Comparison of ENCODE assay signal across 8 cellular contexts in the genomic region with DNA sequence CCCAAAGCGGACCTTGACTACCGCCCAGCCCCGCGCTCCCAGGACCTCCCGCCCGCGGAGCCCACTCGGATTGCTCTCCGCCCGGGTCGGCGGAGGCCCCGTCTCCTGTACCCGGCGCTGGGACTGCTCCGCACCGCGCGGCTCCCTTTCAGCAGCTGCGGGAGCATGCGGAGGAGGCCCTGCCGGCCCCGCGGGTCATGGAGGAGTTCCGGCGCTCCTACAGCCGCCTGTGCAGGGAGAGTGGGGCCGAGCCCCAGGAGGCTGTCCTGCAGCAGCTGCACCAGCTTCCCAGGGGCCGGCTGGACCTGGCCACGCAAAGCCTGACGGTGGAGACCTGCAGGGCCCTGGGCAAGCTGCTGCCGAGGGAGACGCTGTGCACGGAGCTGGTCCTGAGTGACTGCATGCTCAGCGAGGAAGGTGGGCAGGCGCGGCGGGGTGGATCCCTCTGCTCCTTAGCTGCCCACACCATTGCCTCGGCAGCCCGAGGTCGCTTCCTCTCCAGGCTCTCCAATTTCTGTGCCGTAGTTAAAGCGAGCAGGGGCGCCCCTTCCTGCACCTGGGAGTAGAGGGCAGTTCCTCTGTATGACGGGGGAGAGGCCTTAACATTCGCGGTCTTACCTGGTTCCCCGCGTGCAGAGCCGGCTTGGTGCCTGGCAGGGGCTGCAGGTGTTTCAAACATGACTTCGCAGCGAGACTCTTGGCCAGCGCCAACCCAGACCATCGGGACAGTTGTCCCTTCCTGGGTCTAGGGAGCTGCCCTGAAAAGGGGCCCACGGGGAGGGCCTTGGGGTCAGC. TPM values are rescaled to one million over a fixed set of nuclear protein-coding genes. Genes with fewer than 3 reads are reported as not detected.
DNase-seq lines count a peak whose midpoint lies in the region; ATAC-seq, FAIRE-seq and TF ChIP-seq lines count a peak whose summit lies in the region.

No MANE protein-coding gene starts in this region.

- CTCF ChIA-PET in H1 (lab: Charles Lee; ENCODE audit: partially characterized antibody): interaction anchor here (1.1 to 2.0 kb wide), 4 partner anchors 26 to 96 kb away, joined by 3 to 5 read pairs (median 4); partner anchors contain the start of gene MAFG

- H2BK20ac ChIP-seq in H1 (ENCODE audit: low read length): no peak overlapping the region

- peak overlapping the region in 1 of 2 donors; percentile 92 for H3K27ac Mint-ChIP-seq in natural killer cell

- peaks cover 12% of the 10 kb centered on the region for H3K23me2 ChIP-seq in H1 (ENCODE audit: low read depth, low read length)

- H3K79me2 ChIP-seq in H1 (ENCODE audit: control insufficient read depth in 1 of 2, insufficient read depth in 2 of 2, low read length in 2 of 2): peaks cover 0 to 12% of the 10 kb centered on the region in 2 experiments; a peak in 1 of 4 replicates

- WGBS in H1 (ENCODE audit: extremely low coverage in 1 of 2, insufficient coverage in 1 of 2, insufficient read length in 1 of 2, insufficient replicate concordance in 2 of 2, low coverage in 1 of 2, low lambda C conversion rate in 2 of 2, missing lambda C conversion rate in 1 of 2), 2 experiments: 11% methylated on average over 24 of the region's 55 CpGs; no CpG with 5 or more reads in 1 of the 2 experiments

- H2BK5ac ChIP-seq in H1 (ENCODE audit: low read depth, low read length): peak overlapping the region; percentile 10; the same call in 1 of the 2 replicates

- peaks cover 4% of the 10 kb centered on the region; the same call in 1 of the 2 replicates for H3K79me1 ChIP-seq in H1 (ENCODE audit: low read depth, low read length)

- peak overlapping the region; percentile 77 for H3K4me3 Mint-ChIP-seq in natural killer cell

- intact Hi-C loops in natural killer cell (cut with micrococcal nuclease): loop anchor here (1.0 to 2.0 kb wide), 2 partner anchors 14 to 75 kb away; partner anchors contain the start of genes DCXR and FASN

- peaks cover 7 to 34% of the 10 kb centered on the region in 2 donors for H3K4me1 Mint-ChIP-seq in natural killer cell

- H3K18ac ChIP-seq in H1 (ENCODE audit: extremely low read depth, low read length): peak overlapping the region; percentile 71

- no peaks in the 10 kb centered on the region for H3K9me3 Mint-ChIP-seq in natural killer cell

- H3K36me3 Mint-ChIP-seq in natural killer cell: no peaks in the 10 kb centered on the region

- peak; percentile 3 for ATAC-seq in HG02870 (IDR thresholded peaks at IDR 0.05; ENCODE audit: unreplicated experiment)
- no peak for ATAC-seq in natural killer cell
- ATAC-seq in HG03457 (IDR thresholded peaks at IDR 0.05; ENCODE audit: unreplicated experiment): no peak
- ATAC-seq in HG02623 (IDR thresholded peaks at IDR 0.05; ENCODE audit: unreplicated experiment): no peak

- no peak overlapping the region for H3K27ac ChIP-seq in H1 (ENCODE audit: low read depth, low read length)

- H3K27me3 Mint-ChIP-seq in natural killer cell (ENCODE audit: low read depth in 2 of 2): no peaks in the 10 kb centered on the region

- no peak overlapping the region for H2BK12ac ChIP-seq in H1 (ENCODE audit: low read depth, low read length)

- FAIRE-seq in H1 (lab: Jason Lieb, UNC): no peak

- POLR2A ChIA-PET in H1 (lab: Charles Lee; ENCODE audit: partially characterized antibody): interaction anchor here (0.5 to 4.3 kb wide), 11 partner anchors 8 to 357 kb away, joined by 3 to 22 read pairs (median 5); partner anchors contain the start of genes ASPSCR1, CCDC137, DCXR and FASN

- TF ChIP-seq RAD21 in H1 (IDR thresholded peaks at IDR 0.05 in 1 of 2, conservative IDR thresholded peaks at IDR 0.05 in 1 of 2; ENCODE audit: low read depth in 2 of 2, low read length in 2 of 2): no peak

- peak overlapping the region; percentile 85 to 96 for H3K4me2 ChIP-seq in H1 (ENCODE audit: insufficient read depth in 1 of 2, low read depth in 2 of 2, low read length in 2 of 2)

- TF ChIP-seq CTCF in H1 (IDR thresholded peaks at IDR 0.05; ENCODE audit: control extremely low read depth in 1 of 3, insufficient read depth in 1 of 3, low read depth in 1 of 3, low read length in 3 of 3) (no peak), natural killer cell (IDR thresholded peaks at IDR 0.05) (no peak)

- H2AK5ac ChIP-seq in H1 (ENCODE audit: low read depth, low read length): no peak overlapping the region

- TF ChIP-seq POLR2A in Raji (IDR thresholded peaks at IDR 0.05; ENCODE audit: insufficient read depth, low read depth, low read length) (peak; percentile 43), H1 (IDR thresholded peaks at IDR 0.05; ENCODE audit: control extremely low read depth in 1 of 2, low read depth in 2 of 2, low read length in 2 of 2) (no peak)

- TF ChIP-seq EP300 in H1 (IDR thresholded peaks at IDR 0.05; ENCODE audit: borderline replicate concordance in 1 of 2, low read depth in 2 of 2, low read length in 2 of 2): no peak

- no peak overlapping the region for H3K14ac ChIP-seq in H1 (ENCODE audit: insufficient read length)

- H4K5ac ChIP-seq in H1 (ENCODE audit: insufficient read length, low read depth, low read length): no peak overlapping the region

- H2AFZ ChIP-seq in H1 (ENCODE audit: low read length): no peak overlapping the region

- peak overlapping the region; percentile 64 to 86 (median 68) for H3K4me3 ChIP-seq in H1 (ENCODE audit: extremely low read depth in 1 of 4, insufficient read depth in 2 of 4, low read depth in 3 of 4, low read length in 4 of 4)

- H4K20me1 ChIP-seq in H1 (replicated peaks in 1 of 2; ENCODE audit: control insufficient read depth in 1 of 2, insufficient read depth in 2 of 2, low read length in 2 of 2): peaks cover 7 to 14% of the 10 kb centered on the region in 2 experiments

- no peaks in the 10 kb centered on the region for H3K9me3 ChIP-seq in H1 (ENCODE audit: insufficient read depth in 2 of 2, low read depth in 1 of 2, low read length in 1 of 2)

- H3K23ac ChIP-seq in H1 (ENCODE audit: insufficient read length): no peak overlapping the region

- peaks cover 0 to 14% (median 8%) of the 10 kb centered on the region in 4 experiments; a peak in 5 of 7 replicates for H3K4me1 ChIP-seq in H1 (replicated peaks in 1 of 4; ENCODE audit: control insufficient read depth in 3 of 4, insufficient read depth in 4 of 4, low read length in 3 of 4)

- peak; percentile 12 for DNase-seq in activated T-cell treated with anti-CD3 and anti-CD28 coated beads for 24 hours (ENCODE audit: low read depth)
- no peak for DNase-seq in activated T-cell treated with anti-CD3 and anti-CD28 coated beads for 4 hours
- no peak for DNase-seq in H1 (ENCODE audit: low read depth in 1 of 2, low spot score in 2 of 2)
- DNase-seq in natural killer cell: no peak

- H3K4ac ChIP-seq in H1 (replicated peaks; ENCODE audit: insufficient read length, low read depth, low read length): peak overlapping the region; percentile 21

- H3K9ac ChIP-seq in H1 (replicated peaks in 1 of 4; ENCODE audit: extremely low read depth in 1 of 4, low read depth in 3 of 4, low read length in 3 of 4): peak overlapping the region; percentile 8 to 60 (median 34); a peak in 4 of 7 replicates

- no peaks in the 10 kb centered on the region for H3K27me3 ChIP-seq in H1 (replicated peaks in 1 of 4; ENCODE audit: control insufficient read depth in 3 of 4, extremely low read depth in 1 of 4, insufficient read depth in 3 of 4, low read length in 3 of 4)

- no peaks in the 10 kb centered on the region; a peak in 1 of 8 replicates for H3K36me3 ChIP-seq in H1 (ENCODE audit: control insufficient read depth in 2 of 4, insufficient read depth in 4 of 4, low read length in 3 of 4)

- H4K91ac ChIP-seq in H1 (replicated peaks; ENCODE audit: insufficient read length, low read length): no peak overlapping the region

- no peak overlapping the region for H3K56ac ChIP-seq in H1 (replicated peaks; ENCODE audit: insufficient read length, low read depth, low read length)

- H2BK120ac ChIP-seq in H1 (replicated peaks; ENCODE audit: low read depth, low read length): no peak overlapping the region

- H4K8ac ChIP-seq in H1 (ENCODE audit: extremely low read depth, insufficient read depth, low read length): peak overlapping the region; percentile 45

- H2BK15ac ChIP-seq in H1 (ENCODE audit: low read length): no peak overlapping the region

RNA-seq across cellular contexts. Expression of gene LRRC45, which starts 0.5 kb away (rescaled TPM):
- total RNA-seq in H1 (2021; fragmentation: NEBNext Ultra II Directional; extraction: Animal tissue kit (Norgen Biotek cat#: 25700)): 28.2 and 29.0 TPM in 2 replicates
- polyA plus RNA-seq in H1 (2011; rRNA removed): 11.5 and 17.3 TPM in 2 replicates
- polyA plus RNA-seq in H1 (2011; cell fraction: cytosol; rRNA removed): 23.7 TPM
- polyA plus RNA-seq in H1 (2011; cell fraction: nucleus; rRNA removed): 96.6 TPM
- 15.2 to 25.5 TPM (median 25.4 TPM) in 4 replicates for polyA plus RNA-seq in H1 (2012, experiment 1 of 2)
- polyA plus RNA-seq in H1 (2012, experiment 2 of 2): 17.3 TPM
- polyA plus RNA-seq in H1 (2013, experiment 1 of 2): 14.7 TPM
- 13.4 TPM for polyA plus RNA-seq in H1 (2013, experiment 2 of 2)
- 7.8 and 8.0 TPM in 2 replicates for polyA minus RNA-seq in H1 (2011; rRNA and poly(A)+ RNA removed)
- 14.1 TPM for polyA minus RNA-seq in H1 (2011; cell fraction: cytosol; rRNA and poly(A)+ RNA removed)
- polyA minus RNA-seq in H1 (2011; cell fraction: nucleus; rRNA and poly(A)+ RNA removed): 21.5 TPM
- 10 to 100 TPM; 15.9 to 21.6 (median 16.8) TPM for total RNA-seq in natural killer cell

RNA-seq across cellular contexts. Expression of gene CENPX, which starts 1.0 kb away (rescaled TPM):
- total RNA-seq in H1 (2021; fragmentation: NEBNext Ultra II Directional; extraction: Animal tissue kit (Norgen Biotek cat#: 25700)): 111 and 116 TPM in 2 replicates
- 122 and 133 TPM in 2 replicates for polyA plus RNA-seq in H1 (2011; rRNA removed)
- 131 TPM for polyA plus RNA-seq in H1 (2011; cell fraction: cytosol; rRNA removed)
- 145 TPM for polyA plus RNA-seq in H1 (2011; cell fraction: nucleus; rRNA removed)
- 94.8 to 140 TPM (median 130 TPM) in 4 replicates for polyA plus RNA-seq in H1 (2012, experiment 1 of 2)
- 158 TPM for polyA plus RNA-seq in H1 (2012, experiment 2 of 2)
- 61.6 TPM for polyA plus RNA-seq in H1 (2013, experiment 1 of 2)
- polyA plus RNA-seq in H1 (2013, experiment 2 of 2): 59.1 TPM
- 21.3 and 26.4 TPM in 2 replicates for polyA minus RNA-seq in H1 (2011; rRNA and poly(A)+ RNA removed)
- polyA minus RNA-seq in H1 (2011; cell fraction: cytosol; rRNA and poly(A)+ RNA removed): 35.9 TPM
- polyA minus RNA-seq in H1 (2011; cell fraction: nucleus; rRNA and poly(A)+ RNA removed): 36.4 TPM
- total RNA-seq in natural killer cell: 10 to 100 TPM; 22.8 to 29.6 (median 27.0) TPM

RNA-seq across cellular contexts. Expression of gene RAC3, which starts 7.8 kb away (rescaled TPM):
- total RNA-seq in H1 (2021; fragmentation: NEBNext Ultra II Directional; extraction: Animal tissue kit (Norgen Biotek cat#: 25700)): 167 and 177 TPM in 2 replicates
- polyA plus RNA-seq in H1 (2011; rRNA removed): 299 and 520 TPM in 2 replicates
- 290 TPM for polyA plus RNA-seq in H1 (2011; cell fraction: cytosol; rRNA removed)
- 408 TPM for polyA plus RNA-seq in H1 (2011; cell fraction: nucleus; rRNA removed)
- polyA plus RNA-seq in H1 (2012, experiment 1 of 2): 93.2 to 160 TPM (median 150 TPM) in 4 replicates
- 143 TPM for polyA plus RNA-seq in H1 (2012, experiment 2 of 2)
- polyA plus RNA-seq in H1 (2013, experiment 1 of 2): 141 TPM
- polyA plus RNA-seq in H1 (2013, experiment 2 of 2): 139 TPM
- 54.1 and 62.9 TPM in 2 replicates for polyA minus RNA-seq in H1 (2011; rRNA and poly(A)+ RNA removed)
- polyA minus RNA-seq in H1 (2011; cell fraction: cytosol; rRNA and poly(A)+ RNA removed): 82.6 TPM
- polyA minus RNA-seq in H1 (2011; cell fraction: nucleus; rRNA and poly(A)+ RNA removed): 83.3 TPM
- total RNA-seq in natural killer cell: 1 to 10 TPM in 2 of 3 donors, under 1 TPM in 1; 0.61 to 2.2 (median 2.1) TPM

RNA-seq across cellular contexts. Expression of gene DCXR, which starts 13.9 kb away (rescaled TPM):
- 96.3 and 110 TPM in 2 replicates for total RNA-seq in H1 (2021; fragmentation: NEBNext Ultra II Directional; extraction: Animal tissue kit (Norgen Biotek cat#: 25700))
- 212 and 338 TPM in 2 replicates for polyA plus RNA-seq in H1 (2011; rRNA removed)
- polyA plus RNA-seq in H1 (2011; cell fraction: cytosol; rRNA removed): 163 TPM
- 167 TPM for polyA plus RNA-seq in H1 (2011; cell fraction: nucleus; rRNA removed)
- polyA plus RNA-seq in H1 (2012, experiment 1 of 2): 92.1 to 118 TPM (median 110 TPM) in 4 replicates
- 187 TPM for polyA plus RNA-seq in H1 (2012, experiment 2 of 2)
- 57.6 TPM for polyA plus RNA-seq in H1 (2013, experiment 1 of 2)
- 58.1 TPM for polyA plus RNA-seq in H1 (2013, experiment 2 of 2)
- 35.5 and 81.7 TPM in 2 replicates for polyA minus RNA-seq in H1 (2011; rRNA and poly(A)+ RNA removed)
- polyA minus RNA-seq in H1 (2011; cell fraction: cytosol; rRNA and poly(A)+ RNA removed): 40.5 TPM
- polyA minus RNA-seq in H1 (2011; cell fraction: nucleus; rRNA and poly(A)+ RNA removed): 31.1 TPM
- 100 to 1,000 TPM in 2 of 3 donors, 10 to 100 TPM in 1; 93.9 to 171 (median 145) TPM for total RNA-seq in natural killer cell

RNA-seq across cellular contexts. Expression of gene RFNG, which starts 28.0 kb away (rescaled TPM):
- 26.7 and 30.9 TPM in 2 replicates for total RNA-seq in H1 (2021; fragmentation: NEBNext Ultra II Directional; extraction: Animal tissue kit (Norgen Biotek cat#: 25700))
- polyA plus RNA-seq in H1 (2011; rRNA removed): 28.4 and 50.3 TPM in 2 replicates
- polyA plus RNA-seq in H1 (2011; cell fraction: cytosol; rRNA removed): 25.7 TPM
- polyA plus RNA-seq in H1 (2011; cell fraction: nucleus; rRNA removed): 139 TPM
- polyA plus RNA-seq in H1 (2012, experiment 1 of 2): 26.1 to 34.2 TPM (median 32.0 TPM) in 4 replicates
- polyA plus RNA-seq in H1 (2012, experiment 2 of 2): 32.2 TPM
- 26.3 TPM for polyA plus RNA-seq in H1 (2013, experiment 1 of 2)
- polyA plus RNA-seq in H1 (2013, experiment 2 of 2): 26.6 TPM
- polyA minus RNA-seq in H1 (2011; rRNA and poly(A)+ RNA removed): 8.3 and 9.7 TPM in 2 replicates
- polyA minus RNA-seq in H1 (2011; cell fraction: cytosol; rRNA and poly(A)+ RNA removed): 15.2 TPM
- 23.8 TPM for polyA minus RNA-seq in H1 (2011; cell fraction: nucleus; rRNA and poly(A)+ RNA removed)
- 10 to 100 TPM; 22.7 to 26.7 (median 23.2) TPM for total RNA-seq in natural killer cell

Comparison
In these comparisons a context has a peak if more than half of its experiments do, and no peak if none do; other contexts are left out.
1. RNA of gene RAC3, which starts 7.8 kb away (total RNA-seq): 167 to 177 TPM in H1; 0.61 to 2.2 TPM in natural killer cell; every median in the first group is over 10 times any median in the second.